8 cellular contexts compared by ENCODE assay signal in genomic region chr13:26785845-26786630, GRCh38. TPM values are rescaled to one million over a fixed set of nuclear protein-coding genes. Genes with fewer than 3 reads are reported as not detected.
DNase-seq lines count a peak whose midpoint lies in the region; ATAC-seq and TF ChIP-seq lines count a peak whose summit lies in the region.

No MANE protein-coding gene starts in this region.

- peaks cover 0 to 10% (median 0%) of the 10 kb centered on the region in 3 donors for H3K9me3 ChIP-seq in gastroesophageal sphincter

- H3K27ac ChIP-seq in gastroesophageal sphincter = no peak overlapping the region

- WGBS in gastroesophageal sphincter (ENCODE audit: low coverage in 1 of 2), 2 donors = 30 to 100% methylated on average over 1 to 2 of the region's 17 CpGs

- peak in 1 of 2 donors; percentile 57 for TF ChIP-seq POLR2A in gastroesophageal sphincter (IDR thresholded peaks at IDR 0.05)

- peak overlapping the region in 1 of 2 donors; percentile 10 for H3K4me3 ChIP-seq in gastroesophageal sphincter

- DNase-seq in ELF-1 (ENCODE audit: low read depth, low spot score) (peak; percentile 64), LHCN-M2 (ENCODE audit: low read depth) (peak; percentile 8), inferior parietal cortex (ENCODE audit: extremely low spot score) (no peak)
- peak; percentile 60 for DNase-seq in activated CD4-positive, alpha-beta T cell treated with anti-CD3 and anti-CD28 coated beads for 48 hours
- peak; percentile 16 to 17 for DNase-seq in stimulated activated CD4-positive, alpha-beta T cell treated with anti-CD3 and anti-CD28 coated beads, Interleukin-1b, Interleukin-23, amount 100 ng/mL, for 4 hours (ENCODE audit: low read depth in 2 of 2)

- no peak for TF ChIP-seq EP300 in gastroesophageal sphincter (IDR thresholded peaks at IDR 0.05)

- peaks cover 48% of the 10 kb centered on the region for H3K27me3 ChIP-seq in gastroesophageal sphincter

- no peaks in the 10 kb centered on the region for H3K36me3 ChIP-seq in gastroesophageal sphincter

- no peak for TF ChIP-seq CTCF in gastroesophageal sphincter (IDR thresholded peaks at IDR 0.05)

- ATAC-seq in gastroesophageal sphincter = peak; percentile 68
- ATAC-seq in HG02763 (IDR thresholded peaks at IDR 0.05; ENCODE audit: unreplicated experiment) = no peak
- ATAC-seq in GM18873 (IDR thresholded peaks at IDR 0.05; ENCODE audit: low FRiP score, unreplicated experiment) = no peak

- no peaks in the 10 kb centered on the region for H3K4me1 ChIP-seq in gastroesophageal sphincter

RNA-seq across cellular contexts. Expression of gene GPR12, which starts 25.5 kb away (rescaled TPM):
- not detected in 2 replicates for total RNA-seq in LHCN-M2 (2014; rRNA removed)
- polyA plus RNA-seq in LHCN-M2 (2012) = not detected
- under 1 TPM in 1 of 4 donors, not detected in 3; 0.50 TPM for total RNA-seq in gastroesophageal sphincter
